ENCODE assay signal across 19 cellular contexts in genomic region chr2:55607717-55608116, GRCh38. TPM values are rescaled to one million over a fixed set of nuclear protein-coding genes. Genes with fewer than 3 reads are reported as not detected.
A peak's percentile ranks its signal among the peaks of the same experiment; 100 is the strongest.
DNase-seq lines count a peak whose midpoint lies in the region; ATAC-seq and TF ChIP-seq lines count a peak whose summit lies in the region.
"Had no signal": no experiment of that assay in that cellular context is flagged by ENCODE, and none has a peak within 500 bp of the region (broad histone marks: within the 10 kb centered on the region; RNA-seq: fewer than 3 reads in every experiment).

No MANE protein-coding gene starts in this region.

- H3K4me1 Mint-ChIP-seq in GM23338 (no peaks in the 10 kb centered on the region; the same call in 1 of the 3 replicates), T-helper 17 cell (peaks cover 27% of the 10 kb centered on the region)

- TF ChIP-seq CTCF in GM23338 (conservative IDR thresholded peaks at IDR 0.05; ENCODE audit: low read depth in 2 of 2) (no peak), liver (IDR thresholded peaks at IDR 0.05; ENCODE audit: low read depth, low read length, missing input control) (no peak)

- H3K36me3 Mint-ChIP-seq in GM23338 (ENCODE audit: low read depth) (peaks cover 16% of the 10 kb centered on the region; the same call in 2 of the 3 replicates), T-helper 17 cell (ENCODE audit: low read depth) (no peaks in the 10 kb centered on the region)

- H3K27ac Mint-ChIP-seq in GM23338 (no peak overlapping the region), T-helper 17 cell (peak overlapping the region; percentile 65)
- H3K27ac Mint-ChIP-seq: CD8-positive, alpha-beta T cell had no signal

- H3K27ac ChIP-seq in GM23338 (ENCODE audit: low read depth) (peak overlapping the region; percentile 40; the same call in 1 of the 2 replicates), liver (ENCODE audit: low read depth in 1 of 2, low read length in 2 of 2) (no peak overlapping the region)
- H3K27ac ChIP-seq: A549; BLaER1 treated with 17β-estradiol and CSF1 and Interleukin-3, amounts not matched to agents 10 nM and 100 nM; C4-2B had no signal

- H3K27me3 Mint-ChIP-seq in GM23338 (ENCODE audit: insufficient read depth, low read depth, poor library complexity) (peaks cover 3% of the 10 kb centered on the region), T-helper 17 cell (no peaks in the 10 kb centered on the region)
- H3K27me3 Mint-ChIP-seq: B cell; CD4-positive, alpha-beta T cell had no signal

- no peaks in the 10 kb centered on the region for H3F3A ChIP-seq in GM23338 (replicated peaks; ENCODE audit: low read depth)

- H3K9me3 Mint-ChIP-seq in GM23338, result no peaks in the 10 kb centered on the region
- H3K9me3 Mint-ChIP-seq: CD4-positive, alpha-beta T cell; CD8-positive, alpha-beta T cell had no signal

- H3K4me3 ChIP-seq in GM23338 (no peak overlapping the region), liver (ENCODE audit: low read depth in 1 of 3, low read length in 3 of 3) (no peak overlapping the region)
- H3K4me3 ChIP-seq: A549; BLaER1 treated with 17β-estradiol and CSF1 and Interleukin-3, amounts not matched to agents 10 nM and 100 nM had no signal

- 0 out of 2 replicates have a peak, but pooled peaks cover 7% of the 10 kb centered on the region for H4K20me1 ChIP-seq in GM23338 (replicated peaks; ENCODE audit: insufficient read depth)

- 0 out of 2 replicates have a peak, but pooled peaks cover 4% of the 10 kb centered on the region for H3K36me3 ChIP-seq in GM23338 (ENCODE audit: insufficient read depth)
- H3K36me3 ChIP-seq in liver (ENCODE audit: control insufficient read depth in 4 of 4, insufficient read depth in 3 of 4, low read depth in 1 of 4, low read length in 3 of 4), result peaks cover 0 to 7% (median 6%) of the 10 kb centered on the region in 4 donors

- H3K4me3 Mint-ChIP-seq in GM23338 (no peak overlapping the region), T-helper 17 cell (no peak overlapping the region)
- H3K4me3 Mint-ChIP-seq: B cell; CD8-positive, alpha-beta T cell had no signal

- no peak for TF ChIP-seq RAD21 in liver (IDR thresholded peaks at IDR 0.05)

- DNase-seq in GM23338 (ENCODE audit: low spot score) (no peak), T-helper 17 cell (no peak), left lobe of liver (ENCODE audit: low spot score) (no peak), AG20443 (ENCODE audit: low spot score) (no peak), 8988T (no peak), AG08396 (ENCODE audit: low spot score) (no peak), NCI-H187 (lab: John Stamatoyannopoulos, UW) (no peak)
- DNase-seq: AML-193; Caco-2; Calu3; CD4-positive, alpha-beta T cell; CD8-positive, alpha-beta T cell; DMS79 treated with DMSO at 0.1 percent for 48 hours; GF-D8 had no signal

- H2AFZ ChIP-seq in GM23338, result no peak overlapping the region

- H3K4me1 ChIP-seq in GM23338 (ENCODE audit: insufficient read depth) (no peaks in the 10 kb centered on the region), liver (ENCODE audit: control insufficient read depth in 4 of 4, insufficient read depth in 4 of 4, low read length in 3 of 4) (peaks cover 12 to 50% (median 26%) of the 10 kb centered on the region in 4 donors)

- 74% methylated on average over 3 of the region's 3 CpGs for WGBS in liver

- H3K9ac ChIP-seq in liver (ENCODE audit: low read depth in 1 of 2, low read length in 2 of 2), result no peak overlapping the region
- H3K9ac ChIP-seq: BLaER1 treated with 17β-estradiol and CSF1 and Interleukin-3, amounts not matched to agents 10 nM and 100 nM had no signal

- no peaks in the 10 kb centered on the region for H3K9me2 ChIP-seq in GM23338 (ENCODE audit: insufficient read depth)

- H3K4me2 ChIP-seq in GM23338, result no peak overlapping the region
- H3K4me2 ChIP-seq: A549; BLaER1 treated with 17β-estradiol and CSF1 and Interleukin-3, amounts not matched to agents 10 nM and 100 nM had no signal

- no peaks in the 10 kb centered on the region for H3K27me3 ChIP-seq in GM23338 (ENCODE audit: insufficient read depth)
- H3K27me3 ChIP-seq in liver (ENCODE audit: control insufficient read depth in 4 of 4, insufficient read depth in 4 of 4, low read length in 3 of 4), result no peaks in the 10 kb centered on the region
- H3K27me3 ChIP-seq: BLaER1 treated with 17β-estradiol and CSF1 and Interleukin-3, amounts not matched to agents 10 nM and 100 nM had no signal

- ATAC-seq in GM23338, result no peak
- no peak for ATAC-seq in T-helper 17 cell
- peak; percentile 56 for ATAC-seq in left lobe of liver
- ATAC-seq: A549; CD8-positive, alpha-beta T cell had no signal

- no peaks in the 10 kb centered on the region for H3K9me3 ChIP-seq in T-helper 17 cell (ENCODE audit: control insufficient read depth, low read length, poor library complexity, severe bottlenecking)
- no peaks in the 10 kb centered on the region for H3K9me3 ChIP-seq in liver (ENCODE audit: control insufficient read depth in 4 of 4, low read length in 3 of 4)
- H3K9me3 ChIP-seq: A549, Caco-2 had no signal

- peaks cover 74% of the 10 kb centered on the region for H3K79me2 ChIP-seq in GM23338 (replicated peaks; ENCODE audit: insufficient read depth)

TF ChIP-seq in GM23338, 12 proteins besides CTCF, POLR2A, EP300 and RAD21 (continues in another document):
- TF ChIP-seq NANOG (IDR thresholded peaks at IDR 0.05; ENCODE audit: borderline replicate concordance), result no peak

TF ChIP-seq in liver, 16 proteins besides CTCF, POLR2A, EP300 and RAD21:
- TF ChIP-seq, protein P1, sequence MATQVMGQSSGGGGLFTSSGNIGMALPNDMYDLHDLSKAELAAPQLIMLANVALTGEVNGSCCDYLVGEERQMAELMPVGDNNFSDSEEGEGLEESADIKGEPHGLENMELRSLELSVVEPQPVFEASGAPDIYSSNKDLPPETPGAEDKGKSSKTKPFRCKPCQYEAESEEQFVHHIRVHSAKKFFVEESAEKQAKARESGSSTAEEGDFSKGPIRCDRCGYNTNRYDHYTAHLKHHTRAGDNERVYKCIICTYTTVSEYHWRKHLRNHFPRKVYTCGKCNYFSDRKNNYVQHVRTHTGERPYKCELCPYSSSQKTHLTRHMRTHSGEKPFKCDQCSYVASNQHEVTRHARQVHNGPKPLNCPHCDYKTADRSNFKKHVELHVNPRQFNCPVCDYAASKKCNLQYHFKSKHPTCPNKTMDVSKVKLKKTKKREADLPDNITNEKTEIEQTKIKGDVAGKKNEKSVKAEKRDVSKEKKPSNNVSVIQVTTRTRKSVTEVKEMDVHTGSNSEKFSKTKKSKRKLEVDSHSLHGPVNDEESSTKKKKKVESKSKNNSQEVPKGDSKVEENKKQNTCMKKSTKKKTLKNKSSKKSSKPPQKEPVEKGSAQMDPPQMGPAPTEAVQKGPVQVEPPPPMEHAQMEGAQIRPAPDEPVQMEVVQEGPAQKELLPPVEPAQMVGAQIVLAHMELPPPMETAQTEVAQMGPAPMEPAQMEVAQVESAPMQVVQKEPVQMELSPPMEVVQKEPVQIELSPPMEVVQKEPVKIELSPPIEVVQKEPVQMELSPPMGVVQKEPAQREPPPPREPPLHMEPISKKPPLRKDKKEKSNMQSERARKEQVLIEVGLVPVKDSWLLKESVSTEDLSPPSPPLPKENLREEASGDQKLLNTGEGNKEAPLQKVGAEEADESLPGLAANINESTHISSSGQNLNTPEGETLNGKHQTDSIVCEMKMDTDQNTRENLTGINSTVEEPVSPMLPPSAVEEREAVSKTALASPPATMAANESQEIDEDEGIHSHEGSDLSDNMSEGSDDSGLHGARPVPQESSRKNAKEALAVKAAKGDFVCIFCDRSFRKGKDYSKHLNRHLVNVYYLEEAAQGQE (IDR thresholded peaks at IDR 0.05), result no peak
- TF ChIP-seq YY1 (IDR thresholded peaks at IDR 0.05) (peak; percentile 43), GABPA (IDR thresholded peaks at IDR 0.05 in 1 of 2, conservative IDR thresholded peaks at IDR 0.05 in 1 of 2) (no peak), FOXA2 (IDR thresholded peaks at IDR 0.05) (peak; percentile 80), RXRA (IDR thresholded peaks at IDR 0.05) (peak in 1 of 2 donors; percentile 17), FOXA1 (IDR thresholded peaks at IDR 0.05) (peak; percentile 54), ZBTB33 (IDR thresholded peaks at IDR 0.05) (no peak), HNF4A (conservative IDR thresholded peaks at IDR 0.05) (peak in 1 of 2 donors; percentile 28), SP1 (IDR thresholded peaks at IDR 0.05) (no peak), JUND (IDR thresholded peaks at IDR 0.05) (no peak), TAF1 (conservative IDR thresholded peaks at IDR 0.05) (no peak), NR2F2 (IDR thresholded peaks at IDR 0.05) (no peak), EGR1 (IDR thresholded peaks at IDR 0.05; ENCODE audit: low read depth in 2 of 2) (no peak), HNF4G (IDR thresholded peaks at IDR 0.05) (no peak), ATF3 (IDR thresholded peaks at IDR 0.05) (no peak)
- TF ChIP-seq, protein P2, sequence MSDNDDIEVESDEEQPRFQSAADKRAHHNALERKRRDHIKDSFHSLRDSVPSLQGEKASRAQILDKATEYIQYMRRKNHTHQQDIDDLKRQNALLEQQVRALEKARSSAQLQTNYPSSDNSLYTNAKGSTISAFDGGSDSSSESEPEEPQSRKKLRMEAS (IDR thresholded peaks at IDR 0.05), result no peak

RNA-seq across cellular contexts. Expression of gene PPP4R3B, which starts 9.7 kb away (rescaled TPM):
- 48.5 and 56.6 TPM in 2 replicates for total RNA-seq in GM23338 (2014; rRNA removed; shearing (Covaris generic))
- 21.8 and 25.6 TPM in 2 replicates for polyA plus RNA-seq in GM23338 (2016; fragmentation: Nextera tagmentation; extraction: Ambion mirVana)
- total RNA-seq in T-helper 17 cell, result 10 to 100 TPM; 77.1 to 78.2 TPM
- 38.7 TPM for total RNA-seq in left lobe of liver
- total RNA-seq in liver, result 10 to 100 TPM; 41.6 to 57.7 TPM
- 10 to 100 TPM; 17.4 to 20.3 TPM for polyA plus RNA-seq in liver
